Comparison of ENCODE assay signal across 18 cellular contexts in genomic region chr21:39012314-39013230, GRCh38.
A peak's percentile ranks its signal among the peaks of the same experiment; 100 is the strongest.
DNase-seq lines count a peak whose midpoint lies in the region; ATAC-seq and TF ChIP-seq lines count a peak whose summit lies in the region.
"Had no signal": no experiment of that assay in that cellular context is flagged by ENCODE, and none has a peak within 500 bp of the region (broad histone marks: within the 10 kb centered on the region; RNA-seq: fewer than 3 reads in every experiment).

No MANE protein-coding gene starts in this region.

- POLR2A ChIA-PET in IMR-90 (lab: Charles Lee; ENCODE audit: unreplicated experiment) (no interaction called here), WTC11 (lab: Charles Lee) (no interaction called here)

- peak overlapping the region; percentile 52 for H2AFZ ChIP-seq in IMR-90 (replicated peaks; ENCODE audit: low read length, poor library complexity)
- H2AFZ ChIP-seq: PC-9 had no signal

- no peak overlapping the region for H3K56ac ChIP-seq in IMR-90 (ENCODE audit: extremely low read depth, insufficient read depth, low read length)

- H3K27ac ChIP-seq in IMR-90 (ENCODE audit: insufficient read depth, low read length), result no peak overlapping the region
- H3K27ac ChIP-seq: PC-9, SK-N-MC had no signal

- H4K20me1 ChIP-seq in IMR-90 (ENCODE audit: insufficient read depth, low read length), result no peaks in the 10 kb centered on the region

- no peak overlapping the region for H3K9ac ChIP-seq in IMR-90 (ENCODE audit: low read depth, low read length)

- peaks cover 19% of the 10 kb centered on the region for H3K9me1 ChIP-seq in IMR-90 (ENCODE audit: insufficient read depth, low read length)

- peak overlapping the region; percentile 76 for H2AK5ac ChIP-seq in IMR-90 (ENCODE audit: low read depth, low read length)

- H3K9me3 Mint-ChIP-seq in WTC11, result peaks cover 3% of the 10 kb centered on the region; the same call in 1 of the 2 replicates

- H3K4me3 Mint-ChIP-seq in WTC11, result no peak overlapping the region

- peak overlapping the region; percentile 89 for H3K4ac ChIP-seq in IMR-90 (ENCODE audit: low read depth, low read length)

- ATAC-seq in IMR-90 (ENCODE audit: low read depth), result no peak
- peak; percentile 52; the same call in 1 of the 2 replicates for ATAC-seq in WTC11
- ATAC-seq in mucosa of descending colon, result peak; percentile 22

- CTCF ChIA-PET in IMR-90 (lab: Yijun Ruan, JAX) (no interaction called here), WTC11 (lab: Charles Lee) (interaction anchor here (0.8 to 3.2 kb wide), 3 partner anchors 10 to 141 kb away, joined by 4 to 15 read pairs (median 4); no protein-coding TSS in a partner anchor)

- H3K27me3 Mint-ChIP-seq in WTC11 (ENCODE audit: low read depth), result no peaks in the 10 kb centered on the region

- H3K4me1 ChIP-seq in IMR-90 (ENCODE audit: control insufficient read depth, insufficient read depth, low read length), result peaks cover 15% of the 10 kb centered on the region
- peaks cover 2% of the 10 kb centered on the region for H3K4me1 ChIP-seq in mucosa of descending colon (ENCODE audit: low read depth)

- peak overlapping the region; percentile 62 for H3K18ac ChIP-seq in IMR-90 (ENCODE audit: low read depth, low read length)

- peaks cover 0 to 3% of the 10 kb centered on the region in 2 experiments; a peak in 1 of 4 replicates for H3K79me1 ChIP-seq in IMR-90 (ENCODE audit: low read depth in 1 of 2, low read length in 2 of 2)

- 90% methylated on average over 9 of the region's 15 CpGs; no CpG with 5 or more reads in 1 of the 2 experiments for WGBS in IMR-90 (ENCODE audit: extremely low coverage in 2 of 2, insufficient read length in 1 of 2), 2 experiments

- no peaks in the 10 kb centered on the region for H3K27me3 ChIP-seq in IMR-90 (ENCODE audit: control insufficient read depth, insufficient read depth, low read length)

- dilution Hi-C loops in IMR-90 (cut with HindIII; ENCODE audit: low sequenced_read_pairs, unreplicated experiment), result no loop called here

- H4K5ac ChIP-seq in IMR-90 (ENCODE audit: low read depth, low read length), result peak overlapping the region; percentile 57

- H2BK15ac ChIP-seq in IMR-90 (ENCODE audit: low read depth, low read length), result peak overlapping the region; percentile 45; the same call in 2 of the 3 replicates

- peak overlapping the region in 1 of 2 experiments; percentile 45; a peak in 2 of 4 replicates for H4K8ac ChIP-seq in IMR-90 (ENCODE audit: low read depth in 2 of 2, low read length in 2 of 2)

- peak overlapping the region; percentile 4; the same call in 1 of the 2 replicates for H3K23ac ChIP-seq in IMR-90 (ENCODE audit: low read depth, low read length)

- in situ Hi-C loops in IMR-90 (cut with MboI; ENCODE audit: low sequenced_read_pairs), result no loop called here

- no peak for TF ChIP-seq RAD21 in IMR-90 (IDR thresholded peaks at IDR 0.05; ENCODE audit: low read length)

- H2AK9ac ChIP-seq in IMR-90 (replicated peaks; ENCODE audit: low read depth, low read length, poor library complexity), result peak overlapping the region; percentile 60

- H3K27ac Mint-ChIP-seq in WTC11, result no peak overlapping the region

- intact Hi-C loops in IMR-90 (cut with micrococcal nuclease) (no loop called here), mucosa of descending colon (cut with DNase I, micrococcal nuclease) (no loop called here)

- H3K14ac ChIP-seq in IMR-90 (replicated peaks; ENCODE audit: low read depth, low read length), result peak overlapping the region; percentile 16

- H3K36me3 ChIP-seq in IMR-90 (ENCODE audit: control insufficient read depth, insufficient read depth, low read length), result no peaks in the 10 kb centered on the region
- H3K36me3 ChIP-seq in mucosa of descending colon (ENCODE audit: low read depth), result no peaks in the 10 kb centered on the region

- no peak for TF ChIP-seq CTCF in IMR-90 (conservative IDR thresholded peaks at IDR 0.05; ENCODE audit: low read depth, low read length)
- no peak for TF ChIP-seq CTCF in WTC11 (IDR thresholded peaks at IDR 0.05)
- TF ChIP-seq CTCF in mucosa of descending colon (IDR thresholded peaks at IDR 0.05), result no peak

- DNase-seq in EH (ENCODE audit: low read depth) (peak; percentile 6), IMR-90 (no peak), WTC11 (ENCODE audit: low spot score) (no peak), mucosa of descending colon (peak in 1 of 3 donors; percentile 37), NOMO-1 (lab: John Stamatoyannopoulos, UW; ENCODE audit: unreplicated experiment in 2 of 2) (no peak), midbrain (lab: John Stamatoyannopoulos, UW) (no peak), GDM1 (lab: John Stamatoyannopoulos, UW) (no peak)
- DNase-seq: C1 segment of cervical spinal cord, DMS79 treated with DMSO at 0.1 percent for 48 hours, GF-D8, KG1, NCI-H1105 treated with DMSO at 0.1 percent for 48 hours, NCI-H187, NCI-H2171 treated with DMSO at 0.1 percent for 48 hours, NCI-H446 treated with DMSO at 0.1 percent for 48 hours, PC-9, Right ventricle myocardium superior had no signal

- peaks cover 5% of the 10 kb centered on the region for H3K4me1 Mint-ChIP-seq in WTC11

- H3K9me3 ChIP-seq in IMR-90 (ENCODE audit: control insufficient read depth, insufficient read depth, low read length), result no peaks in the 10 kb centered on the region
- no peaks in the 10 kb centered on the region for H3K9me3 ChIP-seq in mucosa of descending colon

- H3K4me3 ChIP-seq in IMR-90 (ENCODE audit: insufficient read depth, low read depth, low read length) (no peak overlapping the region), mucosa of descending colon (no peak overlapping the region)
- H3K4me3 ChIP-seq: PC-9, SK-N-MC had no signal

- peak overlapping the region; percentile 63 for H2BK5ac ChIP-seq in IMR-90 (ENCODE audit: low read depth, low read length, poor library complexity, severe bottlenecking)

- no peaks in the 10 kb centered on the region for H3K36me3 Mint-ChIP-seq in WTC11

- no peak for TF ChIP-seq POLR2A in IMR-90 (IDR thresholded peaks at IDR 0.05; ENCODE audit: low read depth, low read length)

- H4K91ac ChIP-seq in IMR-90 (ENCODE audit: insufficient read depth, low read depth, low read length), result peak overlapping the region; percentile 50

- peak overlapping the region; percentile 88 for H2BK20ac ChIP-seq in IMR-90 (ENCODE audit: low read depth, low read length)

- H2BK120ac ChIP-seq in IMR-90 (ENCODE audit: low read depth, low read length), result peak overlapping the region; percentile 93

- no peak overlapping the region for H3K4me2 ChIP-seq in IMR-90 (ENCODE audit: low read depth, low read length)
- H3K4me2 ChIP-seq: PC-9 had no signal

- BruUV-seq in IMR-90 (replicated peaks; lab: Mats Ljungman, UMichigan), result no TSS peak

TF ChIP-seq in IMR-90, 13 proteins besides CTCF, POLR2A, EP300 and RAD21 (continues in another document):
- no peak for TF ChIP-seq MAZ (IDR thresholded peaks at IDR 0.05; ENCODE audit: borderline replicate concordance, low read depth, low read length)
- no peak for TF ChIP-seq MAFK (IDR thresholded peaks at IDR 0.05; ENCODE audit: low read depth, low read length)
- TF ChIP-seq FOS (IDR thresholded peaks at IDR 0.05; ENCODE audit: low read depth, low read length), result no peak
- TF ChIP-seq CEBPB (IDR thresholded peaks at IDR 0.05; ENCODE audit: low read depth, low read length), result no peak
- TF ChIP-seq ELK1 (IDR thresholded peaks at IDR 0.05; ENCODE audit: borderline replicate concordance, low read depth, low read length), result no peak
- TF ChIP-seq RCOR1 (IDR thresholded peaks at IDR 0.05; ENCODE audit: insufficient replicate concordance, low read length), result no peak
- no peak for TF ChIP-seq NFE2L2 (IDR thresholded peaks at IDR 0.05; ENCODE audit: low read depth, low read length)
- TF ChIP-seq SMC3 (IDR thresholded peaks at IDR 0.05; ENCODE audit: low read depth, low read length), result no peak
- no peak for TF ChIP-seq BHLHE40 (IDR thresholded peaks at IDR 0.05; ENCODE audit: low read depth, low read length)

TF ChIP-seq in WTC11, 78 proteins besides CTCF, POLR2A, EP300 and RAD21:
- TF ChIP-seq ZBTB43 (CRISPR knock-in tag; IDR thresholded peaks at IDR 0.05), result peak; percentile 57; the same call in 1 of the 2 replicates
- TF ChIP-seq IRF1 (CRISPR knock-in tag; IDR thresholded peaks at IDR 0.05), result no peak
TF ChIP-seq in WTC11: peak in this region for 1.
